Comparison of ENCODE assay signal across 12 cellular contexts in the genomic region with DNA sequence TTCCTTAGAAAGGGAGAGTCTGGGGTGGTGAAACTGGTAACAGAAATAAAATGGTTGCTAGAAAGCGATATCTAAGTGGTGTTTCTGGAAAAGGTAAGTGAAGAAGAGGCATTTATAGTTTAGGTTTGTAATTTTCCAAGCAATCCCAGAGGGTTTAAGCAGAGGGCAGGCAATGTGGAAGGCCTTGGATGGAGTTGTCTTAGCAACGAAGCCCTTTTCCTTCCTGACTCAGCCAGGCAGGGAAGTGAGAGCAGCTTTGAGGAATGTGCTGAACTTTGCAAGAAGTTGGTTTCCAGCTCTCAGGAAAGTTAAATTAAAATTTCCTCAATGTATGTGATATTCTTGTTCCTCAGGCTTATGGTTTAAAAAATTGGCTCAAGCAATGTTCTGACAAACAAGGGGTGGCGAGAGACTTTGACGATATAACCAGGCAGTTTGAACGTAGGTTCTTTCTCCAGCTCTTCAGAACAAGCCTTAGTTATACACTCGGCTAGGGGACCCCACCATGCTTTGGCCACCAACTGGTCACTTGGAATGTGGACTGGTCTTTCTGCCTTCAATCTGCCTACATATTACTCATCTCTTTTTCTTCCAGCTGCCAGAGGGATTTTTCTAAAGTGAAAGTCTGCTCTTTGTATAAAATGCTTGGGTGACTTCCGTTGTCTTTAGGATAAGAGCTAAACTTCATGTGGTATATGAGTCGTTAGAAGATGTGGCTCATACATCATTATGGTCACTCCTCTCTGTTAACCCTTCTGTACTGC.
DNase-seq lines count a peak whose midpoint lies in the region; ATAC-seq and TF ChIP-seq lines count a peak whose summit lies in the region.
"Had no signal": no experiment of that assay in that cellular context is flagged by ENCODE, and none has a peak within 500 bp of the region (broad histone marks: within the 10 kb centered on the region; RNA-seq: fewer than 3 reads in every experiment).

No MANE protein-coding gene starts in this region.

- no peak overlapping the region for H3K4me3 Mint-ChIP-seq in natural killer cell treated with Interleukin-12 subunit alpha and Interleukin-12 subunit beta and Interleukin-15 and Interleukin-18, amount 100 ng/mL, for 72 hours
- H3K4me3 Mint-ChIP-seq: CD14-positive monocyte had no signal

- no peaks in the 10 kb centered on the region for H3K9me3 ChIP-seq in PC-3 (ENCODE audit: low read length)
- H3K9me3 ChIP-seq in lung (ENCODE audit: control insufficient read depth in 2 of 2, insufficient read depth in 1 of 2, low read length in 1 of 2), result no peaks in the 10 kb centered on the region

- H3K9ac ChIP-seq in PC-3 (ENCODE audit: low read length), result no peak overlapping the region

- H3F3A ChIP-seq in PC-3 (ENCODE audit: low read length, unreplicated experiment), result no peaks in the 10 kb centered on the region

- 59 to 72% methylated on average over 8 of the region's 8 CpGs for WGBS in lung, 2 donors

- peak overlapping the region; percentile 50 for H3K4me2 ChIP-seq in PC-3 (ENCODE audit: low read length)

- H3K4me1 Mint-ChIP-seq in natural killer cell treated with Interleukin-12 subunit alpha and Interleukin-12 subunit beta and Interleukin-15 and Interleukin-18, amount 100 ng/mL, for 72 hours (ENCODE audit: low read depth in 2 of 2), result no peaks in the 10 kb centered on the region
- H3K4me1 Mint-ChIP-seq: CD14-positive monocyte had no signal

- no peaks in the 10 kb centered on the region for H3K79me2 ChIP-seq in ACC112 (ENCODE audit: control insufficient read depth, insufficient read depth, low read length, unreplicated experiment)
- H3K79me2 ChIP-seq in PC-3 (ENCODE audit: low read length), result no peaks in the 10 kb centered on the region

- no peak overlapping the region for H3K27ac Mint-ChIP-seq in natural killer cell treated with Interleukin-12 subunit alpha and Interleukin-12 subunit beta and Interleukin-15 and Interleukin-18, amount 100 ng/mL, for 72 hours
- H3K27ac Mint-ChIP-seq: CD14-positive monocyte had no signal

- H3K9me3 Mint-ChIP-seq in natural killer cell treated with Interleukin-12 subunit alpha and Interleukin-12 subunit beta and Interleukin-15 and Interleukin-18, amount 100 ng/mL, for 72 hours, result peaks cover 2% of the 10 kb centered on the region

- H3K36me3 Mint-ChIP-seq in natural killer cell treated with Interleukin-12 subunit alpha and Interleukin-12 subunit beta and Interleukin-15 and Interleukin-18, amount 100 ng/mL, for 72 hours, result no peaks in the 10 kb centered on the region
- H3K36me3 Mint-ChIP-seq: CD14-positive monocyte had no signal

- DNase-seq in PC-3 (peak; percentile 68), epithelial cell of esophagus (ENCODE audit: low read depth) (peak; percentile 78), lung (ENCODE audit: low spot score) (no peak), anterior cingulate cortex (lab: John Stamatoyannopoulos, UW) (no peak)
- no peak for DNase-seq in natural killer cell treated with Interleukin-12 subunit alpha and Interleukin-12 subunit beta and Interleukin-15 and Interleukin-18, amount 100 ng/mL, for 72 hours (ENCODE audit: low spot score)
- DNase-seq: activated T-cell treated with anti-CD3 and anti-CD28 coated beads, Interleukin-2, amount 50 U/mL, for 48 hours; posterior cingulate gyrus; stimulated activated naive CD8-positive, alpha-beta T cell treated with anti-CD3 and anti-CD28 coated beads, Interleukin-15, Interleukin-2, amounts not matched to agents 100 U/mL and 50 U/mL, for 24 hours had no signal

- H3K27me3 Mint-ChIP-seq in natural killer cell treated with Interleukin-12 subunit alpha and Interleukin-12 subunit beta and Interleukin-15 and Interleukin-18, amount 100 ng/mL, for 72 hours, result peaks cover 13 to 31% of the 10 kb centered on the region in 2 donors

- no TSS peak for BruUV-seq in PC-3 (replicated peaks; lab: Mats Ljungman, UMichigan)

- H3K4me1 ChIP-seq in ACC112 (ENCODE audit: control insufficient read depth, insufficient read depth, low read length, unreplicated experiment) (peaks cover 13% of the 10 kb centered on the region), PC-3 (ENCODE audit: insufficient read depth, low read length) (peaks cover 16% of the 10 kb centered on the region), lung (ENCODE audit: control insufficient read depth in 2 of 2, insufficient read depth in 2 of 2, low read length in 2 of 2) (peaks cover 0 to 6% of the 10 kb centered on the region in 2 donors)

- H3K36me3 ChIP-seq in ACC112 (ENCODE audit: insufficient read depth, low read length) (no peaks in the 10 kb centered on the region), PC-3 (ENCODE audit: low read depth, low read length) (no peaks in the 10 kb centered on the region), lung (ENCODE audit: control insufficient read depth in 2 of 2, insufficient read depth in 2 of 2, low read length in 2 of 2) (no peaks in the 10 kb centered on the region)

- no peaks in the 10 kb centered on the region for H4K20me1 ChIP-seq in PC-3 (ENCODE audit: low read length)

- H2AFZ ChIP-seq in ACC112 (ENCODE audit: low read length, unreplicated experiment) (peak overlapping the region; percentile 74), PC-3 (ENCODE audit: low read length) (0 out of 2 replicates have a peak overlapping the region, but pooled peaks have one; percentile 44)

- intact Hi-C loops in PC-3 (cut with micrococcal nuclease), result no loop called here

- peak overlapping the region; percentile 94 for H3K27ac ChIP-seq in ACC112 (ENCODE audit: low read depth, low read length)
- peak overlapping the region; percentile 55 for H3K27ac ChIP-seq in PC-3 (ENCODE audit: low read length)
- peak overlapping the region; percentile 21 to 50 for H3K27ac ChIP-seq in lung (ENCODE audit: low read depth in 1 of 2, low read length in 1 of 2)

- H3K4me3 ChIP-seq in ACC112 (ENCODE audit: low read depth, low read length) (peak overlapping the region; percentile 56), PC-3 (ENCODE audit: low read length) (no peak overlapping the region), epithelial cell of esophagus (ENCODE audit: low read length) (no peak overlapping the region), lung (no peak overlapping the region)

- no peaks in the 10 kb centered on the region for H3K27me3 ChIP-seq in ACC112 (ENCODE audit: insufficient read depth, low read length)
- H3K27me3 ChIP-seq in PC-3 (ENCODE audit: low read length), result no peaks in the 10 kb centered on the region
- H3K27me3 ChIP-seq in lung (ENCODE audit: control insufficient read depth, insufficient read depth), result no peaks in the 10 kb centered on the region

- H3K9me2 ChIP-seq in PC-3 (replicated peaks; ENCODE audit: low read length), result no peaks in the 10 kb centered on the region

- CTCF ChIA-PET in PC-3 (lab: Charles Lee), result no interaction called here

- TF ChIP-seq CTCF in PC-3 (conservative IDR thresholded peaks at IDR 0.05; ENCODE audit: low read depth, low read length), result no peak
- TF ChIP-seq CTCF in epithelial cell of esophagus (IDR thresholded peaks at IDR 0.05; ENCODE audit: insufficient read depth, low read depth, low read length, missing control alignments), result no peak
- TF ChIP-seq CTCF in lung (IDR thresholded peaks at IDR 0.05; ENCODE audit: control extremely low read depth, extremely low read depth), result no peak

- ATAC-seq in PC-3 (peak; percentile 95), lung (ENCODE audit: insufficient read depth, low FRiP score) (no peak), HG02571 (IDR thresholded peaks at IDR 0.05; ENCODE audit: unreplicated experiment) (no peak), HG02798 (IDR thresholded peaks at IDR 0.05; ENCODE audit: poor library complexity, unreplicated experiment) (no peak)
- no peak for ATAC-seq in natural killer cell treated with Interleukin-12 subunit alpha and Interleukin-12 subunit beta and Interleukin-15 and Interleukin-18, amount 100 ng/mL, for 72 hours
- ATAC-seq: stimulated activated naive CD8-positive, alpha-beta T cell treated with anti-CD3 and anti-CD28 coated beads, Interleukin-15, Interleukin-2, amounts not matched to agents 100 U/mL and 50 U/mL, for 24 hours had no signal

- POLR2A ChIA-PET in PC-3 (lab: Charles Lee; ENCODE audit: unreplicated experiment), result interaction anchor here (0.6 kb wide), 1 partner anchor 7 kb away, joined by 3 read pairs; no protein-coding TSS in a partner anchor

Comparison
In these comparisons a context has a peak if more than half of its experiments do, and no peak if none do; other contexts are left out.
1. H3K27ac ChIP-seq: peak in every context shown above with its lines; median percentile 94 in ACC112; 55 in PC-3; 36 in lung.
2. DNase-seq: peak in PC-3 (single experiment) and epithelial cell of esophagus (single experiment); none in lung (single experiment), natural killer cell treated with Interleukin-12 subunit alpha and Interleukin-12 subunit beta and Interleukin-15 and Interleukin-18, amount 100 ng/mL, for 72 hours (single experiment) and anterior cingulate cortex (0 of 58).